ENCODE assay signal across 1 cellular context in genomic region chr17:1473170-1473569, GRCh38.
A peak's percentile ranks its signal among the peaks of the same experiment; 100 is the strongest.
TF ChIP-seq lines count a peak whose summit lies in the region.

No MANE protein-coding gene starts in this region.

TF ChIP-seq in HEK293, 187 proteins besides CTCF, POLR2A, EP300 and RAD21:
- TF ChIP-seq ZNF449 (tag by site-specific recombination; IDR thresholded peaks at IDR 0.05), result 0 out of 2 replicates have a peak, but pooled peaks have one; percentile 19
- TF ChIP-seq ZNF266 (tag by site-specific recombination; IDR thresholded peaks at IDR 0.05; ENCODE audit: low read depth), result no peak
- TF ChIP-seq KLF16 (tag by site-specific recombination; IDR thresholded peaks at IDR 0.05), result no peak
- 0 out of 2 replicates have a peak, but pooled peaks have one; percentile 16 for TF ChIP-seq KLF1 (tag by site-specific recombination; IDR thresholded peaks at IDR 0.05)
TF ChIP-seq in HEK293: peak in this region for 2.
